21 cellular contexts compared by ENCODE assay signal in genomic region chr4:184430163-184430562, GRCh38. TPM values are rescaled to one million over a fixed set of nuclear protein-coding genes. Genes with fewer than 3 reads are reported as not detected.
DNase-seq lines count a peak whose midpoint lies in the region; ATAC-seq, FAIRE-seq and TF ChIP-seq lines count a peak whose summit lies in the region.
"Had no signal": no experiment of that assay in that cellular context is flagged by ENCODE, and none has a peak within 500 bp of the region (broad histone marks: within the 10 kb centered on the region; RNA-seq: fewer than 3 reads in every experiment).

No MANE protein-coding gene starts in this region.

- H2BK5ac ChIP-seq in H1 (ENCODE audit: low read depth, low read length): no peak overlapping the region

- peaks cover 19% of the 10 kb centered on the region for H3K36me3 ChIP-seq in CD8-positive, alpha-beta T cell (ENCODE audit: insufficient read depth, low read length)
- H3K36me3 ChIP-seq in H1 (ENCODE audit: control insufficient read depth in 2 of 4, insufficient read depth in 4 of 4, low read length in 3 of 4) (peaks cover 0 to 14% (median 5%) of the 10 kb centered on the region in 4 experiments; a peak in 6 of 8 replicates), thyroid gland (no peaks in the 10 kb centered on the region)
- H3K36me3 ChIP-seq: thoracic aorta had no signal

- H3K23ac ChIP-seq in H1 (ENCODE audit: insufficient read length): no peak overlapping the region

- H3K14ac ChIP-seq in H1 (ENCODE audit: insufficient read length): no peak overlapping the region

- H3K79me2 ChIP-seq in H1 (ENCODE audit: control insufficient read depth in 1 of 2, insufficient read depth in 2 of 2, low read length in 2 of 2): peaks cover 0 to 40% of the 10 kb centered on the region in 2 experiments; a peak in 3 of 4 replicates

- H3K56ac ChIP-seq in H1 (replicated peaks; ENCODE audit: insufficient read length, low read depth, low read length): no peak overlapping the region

- peaks cover 7% of the 10 kb centered on the region for H3K79me1 ChIP-seq in H1 (ENCODE audit: low read depth, low read length)

- TF ChIP-seq RAD21 in H1 (IDR thresholded peaks at IDR 0.05 in 1 of 2, conservative IDR thresholded peaks at IDR 0.05 in 1 of 2; ENCODE audit: low read depth in 2 of 2, low read length in 2 of 2): no peak

- H2BK15ac ChIP-seq in H1 (ENCODE audit: low read length): no peak overlapping the region

- H3K36me3 Mint-ChIP-seq in CD8-positive, alpha-beta T cell: peaks cover 72% of the 10 kb centered on the region
- H3K36me3 Mint-ChIP-seq in T-helper 17 cell (ENCODE audit: low read depth): peaks cover 6% of the 10 kb centered on the region
- H3K36me3 Mint-ChIP-seq in natural killer cell treated with Interleukin-12 subunit alpha and Interleukin-12 subunit beta and Interleukin-15 and Interleukin-18, amount 100 ng/mL, for 72 hours: peaks cover 15% of the 10 kb centered on the region

- CTCF ChIA-PET in CD8-positive, alpha-beta T cell (lab: Charles Lee): no interaction called here
- CTCF ChIA-PET in H1 (lab: Charles Lee; ENCODE audit: partially characterized antibody): interaction anchor here (0.9 to 1.8 kb wide), 2 partner anchors 11 to 21 kb away, joined by 3 to 10 read pairs; no protein-coding TSS in a partner anchor

- peak overlapping the region; percentile 73 for H3K27ac Mint-ChIP-seq in CD8-positive, alpha-beta T cell
- H3K27ac Mint-ChIP-seq in T-helper 17 cell: peak overlapping the region; percentile 94
- peak overlapping the region; percentile 32 to 69 for H3K27ac Mint-ChIP-seq in natural killer cell treated with Interleukin-12 subunit alpha and Interleukin-12 subunit beta and Interleukin-15 and Interleukin-18, amount 100 ng/mL, for 72 hours
- H3K27ac Mint-ChIP-seq: activated naive CD4-positive, alpha-beta T cell treated with anti-CD3 and anti-CD28 coated beads, Interleukin-2, amount 10 ng/mL, durations not matched to agents 7 days and 5 days had no signal

- no peak overlapping the region for H4K8ac ChIP-seq in H1 (ENCODE audit: extremely low read depth, insufficient read depth, low read length)

- H3K4me1 ChIP-seq in CD8-positive, alpha-beta T cell (ENCODE audit: insufficient read depth, low read length): peaks cover 20% of the 10 kb centered on the region
- H3K4me1 ChIP-seq in H1 (replicated peaks in 1 of 4; ENCODE audit: control insufficient read depth in 3 of 4, insufficient read depth in 4 of 4, low read length in 3 of 4): peaks cover 0 to 6% (median 5%) of the 10 kb centered on the region in 4 experiments; a peak in 6 of 7 replicates
- peaks cover 18 to 23% of the 10 kb centered on the region in 2 donors for H3K4me1 ChIP-seq in thyroid gland

- intact Hi-C loops in CD8-positive, alpha-beta T cell (cut with DNase I, micrococcal nuclease): no loop called here
- intact Hi-C loops in thyroid gland (cut with DNase I): no loop called here

- 87% methylated on average over 6 of the region's 6 CpGs; no CpG with 5 or more reads in 1 of the 2 experiments for WGBS in H1 (ENCODE audit: extremely low coverage in 1 of 2, insufficient coverage in 1 of 2, insufficient read length in 1 of 2, insufficient replicate concordance in 2 of 2, low coverage in 1 of 2, low lambda C conversion rate in 2 of 2, missing lambda C conversion rate in 1 of 2), 2 experiments
- WGBS in thyroid gland, 2 donors: 93 to 94% methylated on average over 6 of the region's 6 CpGs

- no peak for DNase-seq in CD8-positive, alpha-beta T cell
- DNase-seq in T-helper 17 cell (no peak), H1 (ENCODE audit: low read depth in 1 of 2, low spot score in 2 of 2) (no peak), HPDE6-E6E7 (ENCODE audit: extremely low spot score) (no peak), thyroid gland (no peak)
- DNase-seq in natural killer cell treated with Interleukin-12 subunit alpha and Interleukin-12 subunit beta and Interleukin-15 and Interleukin-18, amount 100 ng/mL, for 72 hours (ENCODE audit: low spot score): no peak
- DNase-seq in effector CD8-positive, alpha-beta T cell (lab: John Stamatoyannopoulos, UW): no peak
- DNase-seq: activated CD4-positive, alpha-beta T cell treated with anti-CD3 and anti-CD28 coated beads for 4 hours; activated naive CD4-positive, alpha-beta T cell treated with anti-CD3 and anti-CD28 coated beads, Interleukin-2, amount 10 ng/mL, durations not matched to agents 7 days and 5 days; Calu3; colonic mucosa; foreskin fibroblast; hypothalamus; midbrain; NCI-H187; NCI-H446 treated with DMSO at 0.1 percent for 48 hours; RPMI8226 had no signal

- H3K9ac ChIP-seq in H1 (replicated peaks in 1 of 4; ENCODE audit: extremely low read depth in 1 of 4, low read depth in 3 of 4, low read length in 3 of 4): no peak overlapping the region; a peak in 1 of 7 replicates
- H3K9ac ChIP-seq: KMS-11 had no signal

- H3K4me3 ChIP-seq in CD8-positive, alpha-beta T cell (ENCODE audit: low read depth, low read length): no peak overlapping the region
- no peak overlapping the region for H3K4me3 ChIP-seq in H1 (ENCODE audit: extremely low read depth in 1 of 4, insufficient read depth in 2 of 4, low read depth in 3 of 4, low read length in 4 of 4)
- no peak overlapping the region for H3K4me3 ChIP-seq in thyroid gland (replicated peaks in 1 of 3)
- H3K4me3 ChIP-seq: colonic mucosa, thoracic aorta had no signal

- H3K4ac ChIP-seq in H1 (replicated peaks; ENCODE audit: insufficient read length, low read depth, low read length): no peak overlapping the region

- H3K18ac ChIP-seq in H1 (ENCODE audit: extremely low read depth, low read length): no peak overlapping the region

- no peak for TF ChIP-seq EP300 in H1 (IDR thresholded peaks at IDR 0.05; ENCODE audit: borderline replicate concordance in 1 of 2, low read depth in 2 of 2, low read length in 2 of 2)

- H2BK120ac ChIP-seq in H1 (replicated peaks; ENCODE audit: low read depth, low read length): no peak overlapping the region

- H3K9me3 ChIP-seq in CD8-positive, alpha-beta T cell (ENCODE audit: low read length): no peaks in the 10 kb centered on the region
- H3K9me3 ChIP-seq in T-helper 17 cell (ENCODE audit: control insufficient read depth, low read length, poor library complexity, severe bottlenecking): no peaks in the 10 kb centered on the region
- H3K9me3 ChIP-seq in H1 (ENCODE audit: insufficient read depth in 2 of 2, low read depth in 1 of 2, low read length in 1 of 2): no peaks in the 10 kb centered on the region
- no peaks in the 10 kb centered on the region for H3K9me3 ChIP-seq in thyroid gland
- H3K9me3 ChIP-seq: colonic mucosa, thoracic aorta had no signal

- H4K91ac ChIP-seq in H1 (replicated peaks; ENCODE audit: insufficient read length, low read length): peak overlapping the region; percentile 31

- H3K27ac ChIP-seq in CD8-positive, alpha-beta T cell (ENCODE audit: low read depth, low read length): no peak overlapping the region
- H3K27ac ChIP-seq in H1 (ENCODE audit: low read depth, low read length) (no peak overlapping the region), thyroid gland (no peak overlapping the region)
- H3K27ac ChIP-seq: colonic mucosa, KMS-11, thoracic aorta had no signal

- H4K5ac ChIP-seq in H1 (ENCODE audit: insufficient read length, low read depth, low read length): no peak overlapping the region

- no peak for FAIRE-seq in H1 (lab: Jason Lieb, UNC)

- H2BK20ac ChIP-seq in H1 (ENCODE audit: low read length): no peak overlapping the region

- no peak overlapping the region; a peak in 1 of 4 replicates for H3K4me2 ChIP-seq in H1 (ENCODE audit: insufficient read depth in 1 of 2, low read depth in 2 of 2, low read length in 2 of 2)
- H3K4me2 ChIP-seq: KMS-11 had no signal

- no peak overlapping the region; the same call in 1 of the 2 replicates for H2AK5ac ChIP-seq in H1 (ENCODE audit: low read depth, low read length)

- no peak for TF ChIP-seq CTCF in CD8-positive, alpha-beta T cell (IDR thresholded peaks at IDR 0.05)
- TF ChIP-seq CTCF in H1 (IDR thresholded peaks at IDR 0.05; ENCODE audit: control extremely low read depth in 1 of 3, insufficient read depth in 1 of 3, low read depth in 1 of 3, low read length in 3 of 3) (no peak), thyroid gland (IDR thresholded peaks at IDR 0.05) (no peak)

- H3K9me3 Mint-ChIP-seq in CD8-positive, alpha-beta T cell: no peaks in the 10 kb centered on the region
- H3K9me3 Mint-ChIP-seq in natural killer cell treated with Interleukin-12 subunit alpha and Interleukin-12 subunit beta and Interleukin-15 and Interleukin-18, amount 100 ng/mL, for 72 hours: no peaks in the 10 kb centered on the region
- H3K9me3 Mint-ChIP-seq: activated naive CD4-positive, alpha-beta T cell treated with anti-CD3 and anti-CD28 coated beads, Interleukin-2, amount 10 ng/mL, durations not matched to agents 7 days and 5 days; brain had no signal

- POLR2A ChIA-PET in CD8-positive, alpha-beta T cell (lab: Charles Lee): no interaction called here
- POLR2A ChIA-PET in H1 (lab: Charles Lee; ENCODE audit: partially characterized antibody): interaction anchor here (0.6 to 1.2 kb wide), 2 partner anchors 28 to 44 kb away, joined by 3 to 4 read pairs; no protein-coding TSS in a partner anchor

- ATAC-seq in CD8-positive, alpha-beta T cell: no peak
- ATAC-seq in T-helper 17 cell: no peak
- no peak for ATAC-seq in natural killer cell treated with Interleukin-12 subunit alpha and Interleukin-12 subunit beta and Interleukin-15 and Interleukin-18, amount 100 ng/mL, for 72 hours
- ATAC-seq: SK-N-SH treated with all-trans-retinoic acid at 6 μM for 48 hours had no signal

- no peaks in the 10 kb centered on the region for H3K23me2 ChIP-seq in H1 (ENCODE audit: low read depth, low read length)

- H4K20me1 ChIP-seq in H1 (replicated peaks in 1 of 2; ENCODE audit: control insufficient read depth in 1 of 2, insufficient read depth in 2 of 2, low read length in 2 of 2): peaks cover 0 to 11% of the 10 kb centered on the region in 2 experiments

- no peaks in the 10 kb centered on the region for H3K27me3 ChIP-seq in CD8-positive, alpha-beta T cell (ENCODE audit: insufficient read depth, low read length)
- H3K27me3 ChIP-seq in H1 (replicated peaks in 1 of 4; ENCODE audit: control insufficient read depth in 3 of 4, extremely low read depth in 1 of 4, insufficient read depth in 3 of 4, low read length in 3 of 4) (no peaks in the 10 kb centered on the region), thyroid gland (no peaks in the 10 kb centered on the region)
- H3K27me3 ChIP-seq: colonic mucosa had no signal

- H3K4me1 Mint-ChIP-seq in CD8-positive, alpha-beta T cell (ENCODE audit: low read depth): peaks cover 69% of the 10 kb centered on the region
- H3K4me1 Mint-ChIP-seq in T-helper 17 cell: peaks cover 52% of the 10 kb centered on the region
- peaks cover 50 to 56% of the 10 kb centered on the region in 2 donors for H3K4me1 Mint-ChIP-seq in natural killer cell treated with Interleukin-12 subunit alpha and Interleukin-12 subunit beta and Interleukin-15 and Interleukin-18, amount 100 ng/mL, for 72 hours (ENCODE audit: low read depth in 2 of 2)

- H2AFZ ChIP-seq in H1 (ENCODE audit: low read length): no peak overlapping the region

- no peak overlapping the region for H3K4me3 Mint-ChIP-seq in CD8-positive, alpha-beta T cell
- H3K4me3 Mint-ChIP-seq in T-helper 17 cell: no peak overlapping the region
- no peak overlapping the region for H3K4me3 Mint-ChIP-seq in natural killer cell treated with Interleukin-12 subunit alpha and Interleukin-12 subunit beta and Interleukin-15 and Interleukin-18, amount 100 ng/mL, for 72 hours
- H3K4me3 Mint-ChIP-seq: activated naive CD4-positive, alpha-beta T cell treated with anti-CD3 and anti-CD28 coated beads, Interleukin-2, amount 10 ng/mL, durations not matched to agents 7 days and 5 days; brain had no signal

- no peaks in the 10 kb centered on the region for H3K27me3 Mint-ChIP-seq in CD8-positive, alpha-beta T cell (ENCODE audit: low read depth)
- H3K27me3 Mint-ChIP-seq in T-helper 17 cell: no peaks in the 10 kb centered on the region
- H3K27me3 Mint-ChIP-seq in natural killer cell treated with Interleukin-12 subunit alpha and Interleukin-12 subunit beta and Interleukin-15 and Interleukin-18, amount 100 ng/mL, for 72 hours: no peaks in the 10 kb centered on the region
- H3K27me3 Mint-ChIP-seq: activated naive CD4-positive, alpha-beta T cell treated with anti-CD3 and anti-CD28 coated beads, Interleukin-2, amount 10 ng/mL, durations not matched to agents 7 days and 5 days; brain had no signal

- no peak for TF ChIP-seq POLR2A in H1 (IDR thresholded peaks at IDR 0.05; ENCODE audit: control extremely low read depth in 1 of 2, low read depth in 2 of 2, low read length in 2 of 2)
- no peak for TF ChIP-seq POLR2A in thyroid gland (IDR thresholded peaks at IDR 0.05)

- no peak overlapping the region for H2BK12ac ChIP-seq in H1 (ENCODE audit: low read depth, low read length)

RNA-seq across cellular contexts. Expression of gene IRF2, which starts 44.2 kb away (rescaled TPM):
- total RNA-seq in CD8-positive, alpha-beta T cell: 1 to 10 TPM; 7.9 to 9.3 TPM
- total RNA-seq in T-helper 17 cell (10 to 100 TPM; 33.5 to 37.2 TPM), thyroid gland (10 to 100 TPM; 24.7 to 39.8 (median 34.5) TPM)
- total RNA-seq in H1 (2021; fragmentation: NEBNext Ultra II Directional; extraction: Animal tissue kit (Norgen Biotek cat#: 25700)): 12.5 and 13.8 TPM in 2 replicates
- polyA plus RNA-seq in H1 (2011; rRNA removed): 10.7 and 17.0 TPM in 2 replicates
- polyA plus RNA-seq in H1 (2011; cell fraction: cytosol; rRNA removed): 11.9 TPM
- 10.1 TPM for polyA plus RNA-seq in H1 (2011; cell fraction: nucleus; rRNA removed)
- 11.2 to 13.5 TPM (median 13.0 TPM) in 4 replicates for polyA plus RNA-seq in H1 (2012, experiment 1 of 2)
- 3.0 TPM for polyA plus RNA-seq in H1 (2012, experiment 2 of 2)
- 8.7 TPM for polyA plus RNA-seq in H1 (2013, experiment 1 of 2)
- polyA plus RNA-seq in H1 (2013, experiment 2 of 2): 6.7 TPM
- polyA minus RNA-seq in H1 (2011; rRNA and poly(A)+ RNA removed): 19.2 and 25.2 TPM in 2 replicates
- 19.8 TPM for polyA minus RNA-seq in H1 (2011; cell fraction: cytosol; rRNA and poly(A)+ RNA removed)
- 16.6 TPM for polyA minus RNA-seq in H1 (2011; cell fraction: nucleus; rRNA and poly(A)+ RNA removed)
- total RNA-seq in natural killer cell treated with Interleukin-12 subunit alpha and Interleukin-12 subunit beta and Interleukin-15 and Interleukin-18, amount 100 ng/mL, for 72 hours: 10 to 100 TPM; 55.2 to 67.8 TPM
